Comparison of ENCODE assay signal across 14 cellular contexts in genomic region chr10:62917475-62918238, GRCh38.
DNase-seq lines count a peak whose midpoint lies in the region; ATAC-seq and TF ChIP-seq lines count a peak whose summit lies in the region.
"Had no signal": no experiment of that assay in that cellular context is flagged by ENCODE, and none has a peak within 500 bp of the region (broad histone marks: within the 10 kb centered on the region; RNA-seq: fewer than 3 reads in every experiment).

No MANE protein-coding gene starts in this region.

- peak overlapping the region; percentile 44 for H3K27ac Mint-ChIP-seq in activated CD4-positive, alpha-beta T cell treated with anti-CD3 and anti-CD28 coated beads, Interleukin-2, amount 10 ng/mL, durations not matched to agents 24 days and 14 days
- H3K27ac Mint-ChIP-seq in Caco-2 (ENCODE audit: unreplicated experiment) = no peak overlapping the region

- H3K4me3 Mint-ChIP-seq in activated CD4-positive, alpha-beta T cell treated with anti-CD3 and anti-CD28 coated beads, Interleukin-2, amount 10 ng/mL, durations not matched to agents 24 days and 14 days = no peak overlapping the region
- no peak overlapping the region for H3K4me3 Mint-ChIP-seq in Caco-2 (ENCODE audit: unreplicated experiment)
- H3K4me3 Mint-ChIP-seq: activated T-cell treated with anti-CD3 and anti-CD28 coated beads, Interleukin-2, amount 50 U/mL, for 4 hours had no signal

- CTCF ChIA-PET in Caco-2 (lab: Charles Lee) = no interaction called here

- no TSS peak for BruUV-seq in Caco-2 (replicated peaks; lab: Mats Ljungman, UMichigan)

- TF ChIP-seq CTCF in fibroblast of pulmonary artery (IDR thresholded peaks at IDR 0.05; ENCODE audit: low read length, missing control alignments) (no peak), Caco-2 (IDR thresholded peaks at IDR 0.05; ENCODE audit: insufficient read depth in 1 of 2, low read depth in 1 of 2, low read length in 1 of 2, severe bottlenecking in 1 of 2, unreplicated experiment in 1 of 2) (no peak)

- no peaks in the 10 kb centered on the region for H3K4me1 ChIP-seq in Caco-2
- H3K4me1 ChIP-seq: adrenal gland had no signal

- intact Hi-C loops in activated CD4-positive, alpha-beta T cell treated with anti-CD3 and anti-CD28 coated beads, Interleukin-2, amount 10 ng/mL, durations not matched to agents 24 days and 14 days (cut with micrococcal nuclease) = no loop called here
- intact Hi-C loops in Caco-2 (cut with micrococcal nuclease; ENCODE audit: unreplicated experiment) = no loop called here

- no peaks in the 10 kb centered on the region; the same call in 1 of the 2 replicates for H3K27me3 ChIP-seq in Caco-2 (replicated peaks; ENCODE audit: control insufficient read depth, insufficient read depth, low read length)
- H3K27me3 ChIP-seq: adrenal gland had no signal

- POLR2A ChIA-PET in Caco-2 (lab: Charles Lee) = no interaction called here

- no peaks in the 10 kb centered on the region for H3K9me3 ChIP-seq in Caco-2
- H3K9me3 ChIP-seq: adrenal gland, thoracic aorta had no signal

- H3K4me1 Mint-ChIP-seq in activated CD4-positive, alpha-beta T cell treated with anti-CD3 and anti-CD28 coated beads, Interleukin-2, amount 10 ng/mL, durations not matched to agents 24 days and 14 days = peaks cover 9% of the 10 kb centered on the region
- no peaks in the 10 kb centered on the region for H3K4me1 Mint-ChIP-seq in Caco-2 (ENCODE audit: low read depth, unreplicated experiment)

- no peaks in the 10 kb centered on the region for H3K9me3 Mint-ChIP-seq in activated CD4-positive, alpha-beta T cell treated with anti-CD3 and anti-CD28 coated beads, Interleukin-2, amount 10 ng/mL, durations not matched to agents 24 days and 14 days
- H3K9me3 Mint-ChIP-seq in Caco-2 (ENCODE audit: unreplicated experiment) = no peaks in the 10 kb centered on the region
- H3K9me3 Mint-ChIP-seq: activated T-cell treated with anti-CD3 and anti-CD28 coated beads, Interleukin-2, amount 50 U/mL, for 4 hours had no signal

- no peak for DNase-seq in activated CD4-positive, alpha-beta T cell treated with anti-CD3 and anti-CD28 coated beads, Interleukin-2, amount 10 ng/mL, durations not matched to agents 24 days and 14 days
- no peak for DNase-seq in activated CD4-positive, alpha-beta T cell treated with anti-CD3 and anti-CD28 coated beads, Interleukin-2, amount 50 U/mL, for 48 hours
- DNase-seq in fibroblast of pulmonary artery (ENCODE audit: low read depth) (peak; percentile 16), NCI-H82 treated with DMSO at 0.1 percent for 48 hours (lab: John Stamatoyannopoulos, UW; ENCODE audit: unreplicated experiment) (no peak), Caco-2 (no peak)
- DNase-seq: activated CD4-positive, CD25-positive, alpha-beta regulatory T cell treated with anti-CD3 and anti-CD28 coated beads, Interleukin-2, amount 50 U/mL, for 72 hours; activated T-cell treated with anti-CD3 and anti-CD28 coated beads, Interleukin-2, amount 50 U/mL, for 4 hours; adrenal gland; Calu3; NCI-H1436 had no signal

- ATAC-seq in GM21423 (IDR thresholded peaks at IDR 0.05; ENCODE audit: unreplicated experiment) (peak; percentile 75), HG03139 (IDR thresholded peaks at IDR 0.05; ENCODE audit: unreplicated experiment) (peak; percentile 61), HG03520 (IDR thresholded peaks at IDR 0.05; ENCODE audit: unreplicated experiment) (no peak)

- no peaks in the 10 kb centered on the region for H3K36me3 ChIP-seq in Caco-2 (ENCODE audit: control insufficient read depth, insufficient read depth, low read length)
- H3K36me3 ChIP-seq: adrenal gland, thoracic aorta had no signal

- no peaks in the 10 kb centered on the region for H3K36me3 Mint-ChIP-seq in activated CD4-positive, alpha-beta T cell treated with anti-CD3 and anti-CD28 coated beads, Interleukin-2, amount 10 ng/mL, durations not matched to agents 24 days and 14 days (ENCODE audit: low read depth)
- H3K36me3 Mint-ChIP-seq in Caco-2 (ENCODE audit: insufficient read depth, unreplicated experiment) = no peaks in the 10 kb centered on the region

- H3K4me3 ChIP-seq in fibroblast of pulmonary artery (replicated peaks; ENCODE audit: low read depth, low read length) (no peak overlapping the region), Caco-2 (ENCODE audit: low read depth, low read length) (no peak overlapping the region)
- H3K4me3 ChIP-seq: adrenal gland, thoracic aorta had no signal

- peaks cover 17% of the 10 kb centered on the region for H3K27me3 Mint-ChIP-seq in activated CD4-positive, alpha-beta T cell treated with anti-CD3 and anti-CD28 coated beads, Interleukin-2, amount 10 ng/mL, durations not matched to agents 24 days and 14 days
- peaks cover 14% of the 10 kb centered on the region for H3K27me3 Mint-ChIP-seq in Caco-2 (ENCODE audit: insufficient read depth, unreplicated experiment)
